In the genomic region with DNA sequence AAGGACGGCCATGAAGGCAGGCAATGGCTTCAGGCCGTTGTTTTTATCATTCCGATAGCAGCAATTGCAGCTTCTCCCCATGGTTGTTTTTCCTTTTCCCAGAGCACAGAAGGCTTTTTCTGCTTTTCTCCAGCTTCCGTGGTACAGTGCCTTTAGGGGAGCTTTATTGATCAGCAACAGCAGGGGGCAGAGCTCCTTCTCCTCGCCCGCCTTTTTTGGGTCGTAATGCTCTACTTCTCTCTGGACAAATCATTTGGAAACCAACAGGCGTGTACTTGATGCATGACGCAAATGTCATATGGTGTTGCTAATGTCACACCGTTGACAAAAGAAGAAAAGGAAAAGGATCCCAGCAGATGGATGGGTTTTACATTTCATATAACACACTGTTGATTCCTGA, we compare ENCODE assay signal across 27 cellular contexts.
A peak's percentile ranks its signal among the peaks of the same experiment; 100 is the strongest.
DNase-seq lines count a peak whose midpoint lies in the region; ATAC-seq, FAIRE-seq and TF ChIP-seq lines count a peak whose summit lies in the region.
"Had no signal": no experiment of that assay in that cellular context is flagged by ENCODE, and none has a peak within 500 bp of the region (broad histone marks: within the 10 kb centered on the region; RNA-seq: fewer than 3 reads in every experiment).

No MANE protein-coding gene starts in this region.

- ATAC-seq in GM18511 (IDR thresholded peaks at IDR 0.05; ENCODE audit: unreplicated experiment), result no peak
- ATAC-seq: activated CD8-positive, alpha-beta T cell treated with anti-CD3 and anti-CD28 coated beads for 36 hours; activated T-helper 17 cell treated with anti-CD3 and anti-CD28 coated beads, Interleukin-2, amount 50 U/mL, for 72 hours; naive thymus-derived CD8-positive, alpha-beta T cell; Right ventricle myocardium inferior; stimulated activated effector memory CD8-positive, alpha-beta T cell treated with anti-CD3 and anti-CD28 coated beads, Interleukin-12 subunit alpha, Interleukin-12 subunit beta, amount 100 ng/mL, for 72 hours had no signal

- peaks cover 3% of the 10 kb centered on the region for H3K27me3 Mint-ChIP-seq in glutamatergic neuron (ENCODE audit: unreplicated experiment)
- H3K27me3 Mint-ChIP-seq in activated T-helper 1 cell treated with anti-CD3 and anti-CD28 coated beads, Interleukin-12 subunit alpha, Interleukin-12 subunit beta, Interleukin-2, Interleukin-4 antibody, amounts not matched to agents 30 ng/mL and 10 ng/mL and 1 ng/mL, durations not matched to agents 14 hours and 24 hours and 36 hours (ENCODE audit: insufficient read depth), result peaks cover 17% of the 10 kb centered on the region
- peaks cover 0 to 6% of the 10 kb centered on the region in 2 donors for H3K27me3 Mint-ChIP-seq in CD8-positive, alpha-beta memory T cell
- H3K27me3 Mint-ChIP-seq: activated CD8-positive, alpha-beta T cell treated with anti-CD3 and anti-CD28 coated beads for 36 hours; activated T-helper 17 cell treated with anti-CD3 and anti-CD28 coated beads, Interleukin-2, amount 50 U/mL, for 72 hours; naive thymus-derived CD8-positive, alpha-beta T cell had no signal

- no peak overlapping the region for H3K9ac ChIP-seq in colonic mucosa (ENCODE audit: low read depth in 2 of 2, low read length in 2 of 2)

- H3K36me3 ChIP-seq in BE2C (no peaks in the 10 kb centered on the region), WERI-Rb-1 (no peaks in the 10 kb centered on the region), colonic mucosa (no peaks in the 10 kb centered on the region)
- H3K36me3 ChIP-seq in CD8-positive, alpha-beta memory T cell (ENCODE audit: insufficient read depth, low read length), result no peaks in the 10 kb centered on the region
- H3K36me3 ChIP-seq: brain microvascular endothelial cell had no signal

- no peak overlapping the region for H3K4me3 ChIP-seq in BE2C (ENCODE audit: low read depth, low read length)
- H3K4me3 ChIP-seq in WERI-Rb-1 (ENCODE audit: low read depth, low read length), result no peak overlapping the region
- no peak overlapping the region for H3K4me3 ChIP-seq in colonic mucosa
- no peak overlapping the region for H3K4me3 ChIP-seq in CD8-positive, alpha-beta memory T cell (ENCODE audit: low read length)
- H3K4me3 ChIP-seq: lung had no signal

- POLR2A ChIA-PET in CD8-positive, alpha-beta memory T cell (lab: Charles Lee), result no interaction called here

- DNase-seq in BE2C, result no peak
- no peak for DNase-seq in GM19239 (ENCODE audit: insufficient read length, low spot score)
- DNase-seq in WERI-Rb-1, result no peak
- no peak for DNase-seq in glutamatergic neuron
- DNase-seq in activated T-helper 1 cell treated with anti-CD3 and anti-CD28 coated beads, Interleukin-12 subunit alpha, Interleukin-12 subunit beta, Interleukin-2, Interleukin-4 antibody, amounts not matched to agents 30 ng/mL and 10 ng/mL and 1 ng/mL, durations not matched to agents 14 hours and 24 hours and 36 hours (ENCODE audit: low spot score), result no peak
- no peak for DNase-seq in colonic mucosa
- no peak for DNase-seq in CD8-positive, alpha-beta memory T cell
- DNase-seq: activated CD8-positive, alpha-beta T cell treated with anti-CD3 and anti-CD28 coated beads for 36 hours; activated naive CD4-positive, alpha-beta T cell treated with anti-CD3 and anti-CD28 coated beads, Interleukin-2, amount 50 U/mL, for 16 hours; amniotic stem cell; brain microvascular endothelial cell; cerebellar nuclear complex; naive thymus-derived CD8-positive, alpha-beta T cell; NCI-H1092 treated with DMSO at 0.1 percent for 48 hours; NCI-H187 treated with DMSO at 0.1 percent for 48 hours; NCI-H2227 treated with DMSO at 0.1 percent for 48 hours; NCI-H526 treated with DMSO at 0.1 percent for 48 hours; NK-92 treated with Interleukin-12 subunit alpha and Interleukin-12 subunit beta, amount 100 ng/mL, for 24 hours; stimulated activated CD4-positive, alpha-beta T cell treated with anti-CD3 and anti-CD28 coated beads, Interleukin-15, amount 100 ng/mL, for 24 hours; T-helper 2 cell; trophoblast cell had no signal

- H3K4me1 ChIP-seq in BE2C (peaks cover 9% of the 10 kb centered on the region), colonic mucosa (no peaks in the 10 kb centered on the region)
- H3K4me1 ChIP-seq in CD8-positive, alpha-beta memory T cell (ENCODE audit: insufficient read depth, low read length), result peaks cover 3% of the 10 kb centered on the region

- 0 out of 2 replicates have a peak, but pooled peaks have one; percentile 17 for TF ChIP-seq CTCF in BE2C (IDR thresholded peaks at IDR 0.05; ENCODE audit: low read depth, low read length)
- TF ChIP-seq CTCF in WERI-Rb-1 (IDR thresholded peaks at IDR 0.05; ENCODE audit: low read depth, low read length), result peak; percentile 32; the same call in 1 of the 2 replicates
- peak; percentile 27 for TF ChIP-seq CTCF in glutamatergic neuron (IDR thresholded peaks at IDR 0.05; ENCODE audit: partially characterized antibody, unreplicated experiment)
- no peak for TF ChIP-seq CTCF in colonic mucosa (IDR thresholded peaks at IDR 0.05)

- peak; percentile 65 for FAIRE-seq in GM19239 (lab: Jason Lieb, UNC)

- H3K27me3 ChIP-seq in BE2C, result no peaks in the 10 kb centered on the region
- no peaks in the 10 kb centered on the region for H3K27me3 ChIP-seq in WERI-Rb-1 (ENCODE audit: insufficient read depth, low read depth, severe bottlenecking)
- H3K27me3 ChIP-seq in colonic mucosa, result no peaks in the 10 kb centered on the region
- H3K27me3 ChIP-seq in CD8-positive, alpha-beta memory T cell (ENCODE audit: insufficient read depth, low read length, poor library complexity, severe bottlenecking), result no peaks in the 10 kb centered on the region
- H3K27me3 ChIP-seq: brain microvascular endothelial cell had no signal

- H3K27ac ChIP-seq in WERI-Rb-1 (no peak overlapping the region), colonic mucosa (no peak overlapping the region)
- H3K27ac ChIP-seq in CD8-positive, alpha-beta memory T cell (ENCODE audit: low read depth, low read length), result no peak overlapping the region
- H3K27ac ChIP-seq: brain microvascular endothelial cell had no signal

- no peaks in the 10 kb centered on the region for H3K9me3 Mint-ChIP-seq in glutamatergic neuron (ENCODE audit: unreplicated experiment)
- H3K9me3 Mint-ChIP-seq in activated T-helper 1 cell treated with anti-CD3 and anti-CD28 coated beads, Interleukin-12 subunit alpha, Interleukin-12 subunit beta, Interleukin-2, Interleukin-4 antibody, amounts not matched to agents 30 ng/mL and 10 ng/mL and 1 ng/mL, durations not matched to agents 14 hours and 24 hours and 36 hours, result no peaks in the 10 kb centered on the region
- H3K9me3 Mint-ChIP-seq in CD8-positive, alpha-beta memory T cell, result no peaks in the 10 kb centered on the region
- H3K9me3 Mint-ChIP-seq: activated CD8-positive, alpha-beta T cell treated with anti-CD3 and anti-CD28 coated beads for 36 hours; activated T-helper 17 cell treated with anti-CD3 and anti-CD28 coated beads, Interleukin-2, amount 50 U/mL, for 72 hours; naive thymus-derived CD8-positive, alpha-beta T cell; stimulated activated effector memory CD8-positive, alpha-beta T cell treated with anti-CD3 and anti-CD28 coated beads, Interleukin-12 subunit alpha, Interleukin-12 subunit beta, amount 100 ng/mL, for 72 hours had no signal

- CTCF ChIA-PET in CD8-positive, alpha-beta memory T cell (lab: Charles Lee), result interaction anchor here (1.0 kb wide), 1 partner anchor 296 kb away, joined by 3 read pairs; no protein-coding TSS in a partner anchor

- no peaks in the 10 kb centered on the region for H3K36me3 Mint-ChIP-seq in glutamatergic neuron (ENCODE audit: unreplicated experiment)
- no peaks in the 10 kb centered on the region for H3K36me3 Mint-ChIP-seq in activated T-helper 1 cell treated with anti-CD3 and anti-CD28 coated beads, Interleukin-12 subunit alpha, Interleukin-12 subunit beta, Interleukin-2, Interleukin-4 antibody, amounts not matched to agents 30 ng/mL and 10 ng/mL and 1 ng/mL, durations not matched to agents 14 hours and 24 hours and 36 hours (ENCODE audit: low read depth)
- H3K36me3 Mint-ChIP-seq in CD8-positive, alpha-beta memory T cell, result peaks cover 0 to 3% (median 0%) of the 10 kb centered on the region in 3 donors
- H3K36me3 Mint-ChIP-seq: naive thymus-derived CD8-positive, alpha-beta T cell; stimulated activated effector memory CD8-positive, alpha-beta T cell treated with anti-CD3 and anti-CD28 coated beads, Interleukin-12 subunit alpha, Interleukin-12 subunit beta, amount 100 ng/mL, for 72 hours had no signal

- H3K9me3 ChIP-seq in BE2C (no peaks in the 10 kb centered on the region), WERI-Rb-1 (ENCODE audit: severe bottlenecking) (no peaks in the 10 kb centered on the region), colonic mucosa (no peaks in the 10 kb centered on the region)
- no peaks in the 10 kb centered on the region for H3K9me3 ChIP-seq in CD8-positive, alpha-beta memory T cell (ENCODE audit: low read length)

- H3K4me3 Mint-ChIP-seq in glutamatergic neuron (ENCODE audit: unreplicated experiment), result no peak overlapping the region
- H3K4me3 Mint-ChIP-seq in activated T-helper 1 cell treated with anti-CD3 and anti-CD28 coated beads, Interleukin-12 subunit alpha, Interleukin-12 subunit beta, Interleukin-2, Interleukin-4 antibody, amounts not matched to agents 30 ng/mL and 10 ng/mL and 1 ng/mL, durations not matched to agents 14 hours and 24 hours and 36 hours, result no peak overlapping the region
- H3K4me3 Mint-ChIP-seq in CD8-positive, alpha-beta memory T cell, result no peak overlapping the region
- H3K4me3 Mint-ChIP-seq: activated CD8-positive, alpha-beta T cell treated with anti-CD3 and anti-CD28 coated beads for 36 hours; activated T-helper 17 cell treated with anti-CD3 and anti-CD28 coated beads, Interleukin-2, amount 50 U/mL, for 72 hours; B cell; naive thymus-derived CD8-positive, alpha-beta T cell; stimulated activated effector memory CD8-positive, alpha-beta T cell treated with anti-CD3 and anti-CD28 coated beads, Interleukin-12 subunit alpha, Interleukin-12 subunit beta, amount 100 ng/mL, for 72 hours had no signal

- intact Hi-C loops in activated T-helper 1 cell treated with anti-CD3 and anti-CD28 coated beads, Interleukin-12 subunit alpha, Interleukin-12 subunit beta, Interleukin-2, Interleukin-4 antibody, amounts not matched to agents 30 ng/mL and 10 ng/mL and 1 ng/mL, durations not matched to agents 14 hours and 24 hours and 36 hours (cut with micrococcal nuclease), result no loop called here
- intact Hi-C loops in colonic mucosa (cut with DNase I), result no loop called here

- H3K4me1 Mint-ChIP-seq in glutamatergic neuron (ENCODE audit: low read depth, unreplicated experiment), result peaks cover 10% of the 10 kb centered on the region
- no peaks in the 10 kb centered on the region for H3K4me1 Mint-ChIP-seq in activated T-helper 1 cell treated with anti-CD3 and anti-CD28 coated beads, Interleukin-12 subunit alpha, Interleukin-12 subunit beta, Interleukin-2, Interleukin-4 antibody, amounts not matched to agents 30 ng/mL and 10 ng/mL and 1 ng/mL, durations not matched to agents 14 hours and 24 hours and 36 hours (ENCODE audit: low read depth)
- H3K4me1 Mint-ChIP-seq in CD8-positive, alpha-beta memory T cell, result no peaks in the 10 kb centered on the region
- H3K4me1 Mint-ChIP-seq: activated T-helper 17 cell treated with anti-CD3 and anti-CD28 coated beads, Interleukin-2, amount 50 U/mL, for 72 hours; B cell; stimulated activated effector memory CD8-positive, alpha-beta T cell treated with anti-CD3 and anti-CD28 coated beads, Interleukin-12 subunit alpha, Interleukin-12 subunit beta, amount 100 ng/mL, for 72 hours had no signal

- H3K27ac Mint-ChIP-seq in glutamatergic neuron (ENCODE audit: unreplicated experiment), result peak overlapping the region; percentile 44
- H3K27ac Mint-ChIP-seq in activated T-helper 1 cell treated with anti-CD3 and anti-CD28 coated beads, Interleukin-12 subunit alpha, Interleukin-12 subunit beta, Interleukin-2, Interleukin-4 antibody, amounts not matched to agents 30 ng/mL and 10 ng/mL and 1 ng/mL, durations not matched to agents 14 hours and 24 hours and 36 hours, result no peak overlapping the region
- H3K27ac Mint-ChIP-seq in CD8-positive, alpha-beta memory T cell, result no peak overlapping the region
- H3K27ac Mint-ChIP-seq: activated CD8-positive, alpha-beta T cell treated with anti-CD3 and anti-CD28 coated beads for 36 hours; activated T-helper 17 cell treated with anti-CD3 and anti-CD28 coated beads, Interleukin-2, amount 50 U/mL, for 72 hours; B cell; stimulated activated effector memory CD8-positive, alpha-beta T cell treated with anti-CD3 and anti-CD28 coated beads, Interleukin-12 subunit alpha, Interleukin-12 subunit beta, amount 100 ng/mL, for 72 hours had no signal
